ENCODE assay signal across 22 cellular contexts in genomic region chr20:58967652-58968429, GRCh38. TPM values are rescaled to one million over a fixed set of nuclear protein-coding genes. Genes with fewer than 3 reads are reported as not detected.
A peak's percentile ranks its signal among the peaks of the same experiment; 100 is the strongest.
DNase-seq lines count a peak whose midpoint lies in the region; FAIRE-seq and TF ChIP-seq lines count a peak whose summit lies in the region.
"Had no signal": no experiment of that assay in that cellular context is flagged by ENCODE, and none has a peak within 500 bp of the region (broad histone marks: within the 10 kb centered on the region; RNA-seq: fewer than 3 reads in every experiment).

No MANE protein-coding gene starts in this region.

- H3K4me1 ChIP-seq in iPS-15b (ENCODE audit: control insufficient read depth, insufficient read depth, low read length) (peaks cover 9% of the 10 kb centered on the region), vagina (no peaks in the 10 kb centered on the region)
- H3K4me1 ChIP-seq: BE2C had no signal

- no peaks in the 10 kb centered on the region for H3K4me1 Mint-ChIP-seq in activated T-helper 2 cell treated with anti-CD3 and anti-CD28 coated beads, Interferon-gamma antibody, Interleukin-2, Interleukin-4, amounts not matched to agents 10 μg/mL and 5 μg/mL and 100 μg/mL, durations not matched to agents 14 hours and 24 hours and 36 hours (ENCODE audit: low read depth)
- H3K4me1 Mint-ChIP-seq: CD4-positive, CD25-positive, alpha-beta regulatory T cell; CD8-positive, alpha-beta memory T cell had no signal

- H3K27me3 Mint-ChIP-seq in activated T-helper 2 cell treated with anti-CD3 and anti-CD28 coated beads, Interferon-gamma antibody, Interleukin-2, Interleukin-4, amounts not matched to agents 10 μg/mL and 5 μg/mL and 100 μg/mL, durations not matched to agents 14 hours and 24 hours and 36 hours (ENCODE audit: low read depth) = peaks cover 21% of the 10 kb centered on the region

- H3K36me3 ChIP-seq in iPS-15b (ENCODE audit: control insufficient read depth, insufficient read depth, low read length) (no peaks in the 10 kb centered on the region), vagina (no peaks in the 10 kb centered on the region)
- H3K36me3 ChIP-seq: BE2C had no signal

- no peaks in the 10 kb centered on the region for H3K36me3 Mint-ChIP-seq in activated T-helper 2 cell treated with anti-CD3 and anti-CD28 coated beads, Interferon-gamma antibody, Interleukin-2, Interleukin-4, amounts not matched to agents 10 μg/mL and 5 μg/mL and 100 μg/mL, durations not matched to agents 14 hours and 24 hours and 36 hours (ENCODE audit: low read depth)
- H3K36me3 Mint-ChIP-seq: CD4-positive, CD25-positive, alpha-beta regulatory T cell had no signal

- H3K4me3 Mint-ChIP-seq in activated T-helper 2 cell treated with anti-CD3 and anti-CD28 coated beads, Interferon-gamma antibody, Interleukin-2, Interleukin-4, amounts not matched to agents 10 μg/mL and 5 μg/mL and 100 μg/mL, durations not matched to agents 14 hours and 24 hours and 36 hours (ENCODE audit: low read depth) = no peak overlapping the region
- H3K4me3 Mint-ChIP-seq: CD4-positive, CD25-positive, alpha-beta regulatory T cell; CD8-positive, alpha-beta memory T cell; H9 had no signal

- TF ChIP-seq POLR2A in vagina (IDR thresholded peaks at IDR 0.05) = no peak

- FAIRE-seq in HTR-8/SVneo (lab: Jason Lieb, UNC) = peak; percentile 84
- FAIRE-seq: A204.1, G401.6, GM12891, GM19239 had no signal

- H3K9me3 ChIP-seq in iPS-15b (ENCODE audit: control insufficient read depth, insufficient read depth, low read length) (no peaks in the 10 kb centered on the region), vagina (no peaks in the 10 kb centered on the region)
- H3K9me3 ChIP-seq: BE2C had no signal

- H3K9ac ChIP-seq in iPS-15b (ENCODE audit: low read depth, low read length) = peak overlapping the region; percentile 37

- no peak overlapping the region for H3K27ac ChIP-seq in vagina
- no peak overlapping the region for H3K27ac ChIP-seq in coronary artery

- H3K4me3 ChIP-seq in iPS-15b (ENCODE audit: low read depth, low read length) (no peak overlapping the region), vagina (no peak overlapping the region), coronary artery (no peak overlapping the region)

- DNase-seq in HTR-8/SVneo (ENCODE audit: insufficient read length, low spot score) (no peak), vagina (ENCODE audit: extremely low spot score in 2 of 2) (peak; percentile 58 to 67), NCI-H345 (lab: John Stamatoyannopoulos, UW) (no peak), coronary artery (ENCODE audit: low spot score) (no peak), activated gamma-delta T cell treated with Interleukin-2 at 50 U/mL for 16 hours (no peak)
- peak; percentile 1 for DNase-seq in activated T-helper 2 cell treated with anti-CD3 and anti-CD28 coated beads, Interferon-gamma antibody, Interleukin-2, Interleukin-4, amounts not matched to agents 10 μg/mL and 5 μg/mL and 100 μg/mL, durations not matched to agents 14 hours and 24 hours and 36 hours (ENCODE audit: low spot score)
- DNase-seq: ACHN; BE2C; C1 segment of cervical spinal cord; CD4-positive, CD25-positive, alpha-beta regulatory T cell; CD8-positive, alpha-beta memory T cell; COR-L47; DMS 273 treated with DMSO at 0.1 percent for 48 hours; GOT3; H9; IMR-90; KBM-7 had no signal

- no peak overlapping the region for H3K27ac Mint-ChIP-seq in activated T-helper 2 cell treated with anti-CD3 and anti-CD28 coated beads, Interferon-gamma antibody, Interleukin-2, Interleukin-4, amounts not matched to agents 10 μg/mL and 5 μg/mL and 100 μg/mL, durations not matched to agents 14 hours and 24 hours and 36 hours
- H3K27ac Mint-ChIP-seq: CD8-positive, alpha-beta memory T cell had no signal

- TF ChIP-seq CTCF in vagina (IDR thresholded peaks at IDR 0.05) (no peak), coronary artery (IDR thresholded peaks at IDR 0.05) (no peak)

- H3K9me3 Mint-ChIP-seq in activated T-helper 2 cell treated with anti-CD3 and anti-CD28 coated beads, Interferon-gamma antibody, Interleukin-2, Interleukin-4, amounts not matched to agents 10 μg/mL and 5 μg/mL and 100 μg/mL, durations not matched to agents 14 hours and 24 hours and 36 hours = no peaks in the 10 kb centered on the region

- no peaks in the 10 kb centered on the region for H3K27me3 ChIP-seq in iPS-15b (ENCODE audit: control insufficient read depth, insufficient read depth, low read length)
- H3K27me3 ChIP-seq in vagina = no peaks in the 10 kb centered on the region
- H3K27me3 ChIP-seq: BE2C had no signal

- intact Hi-C loops in activated T-helper 2 cell treated with anti-CD3 and anti-CD28 coated beads, Interferon-gamma antibody, Interleukin-2, Interleukin-4, amounts not matched to agents 10 μg/mL and 5 μg/mL and 100 μg/mL, durations not matched to agents 14 hours and 24 hours and 36 hours (cut with micrococcal nuclease) = no loop called here
- intact Hi-C loops in vagina (cut with DNase I) = no loop called here

RNA-seq across cellular contexts. Expression of gene NELFCD, which starts 13.2 kb away (rescaled TPM):
- total RNA-seq in activated T-helper 2 cell treated with anti-CD3 and anti-CD28 coated beads, Interferon-gamma antibody, Interleukin-2, Interleukin-4, amounts not matched to agents 10 μg/mL and 5 μg/mL and 100 μg/mL, durations not matched to agents 14 hours and 24 hours and 36 hours = 111 and 113 TPM in 2 replicates
- total RNA-seq in vagina = 85.7 TPM

RNA-seq across cellular contexts. Expression of gene CTSZ, which starts 39.2 kb away (rescaled TPM):
- 62.0 and 66.1 TPM in 2 replicates for total RNA-seq in activated T-helper 2 cell treated with anti-CD3 and anti-CD28 coated beads, Interferon-gamma antibody, Interleukin-2, Interleukin-4, amounts not matched to agents 10 μg/mL and 5 μg/mL and 100 μg/mL, durations not matched to agents 14 hours and 24 hours and 36 hours
- 128 TPM for total RNA-seq in vagina

RNA-seq across cellular contexts. Expression of gene TUBB1, which starts 51.4 kb away (rescaled TPM):
- not detected in 2 replicates for total RNA-seq in activated T-helper 2 cell treated with anti-CD3 and anti-CD28 coated beads, Interferon-gamma antibody, Interleukin-2, Interleukin-4, amounts not matched to agents 10 μg/mL and 5 μg/mL and 100 μg/mL, durations not matched to agents 14 hours and 24 hours and 36 hours
- not detected for total RNA-seq in vagina
- total RNA-seq: CD8-positive, alpha-beta memory T cell; H9; IMR-90 had no signal

Comparison
In these comparisons a context has a peak if more than half of its experiments do, and no peak if none do; other contexts are left out.
1. DNase-seq: peak in activated T-helper 2 cell treated with anti-CD3 and anti-CD28 coated beads, Interferon-gamma antibody, Interleukin-2, Interleukin-4, amounts not matched to agents 10 μg/mL and 5 μg/mL and 100 μg/mL, durations not matched to agents 14 hours and 24 hours and 36 hours (single experiment) and vagina (2 of 2); none in HTR-8/SVneo (single experiment), NCI-H345 (single experiment), coronary artery (single experiment) and activated gamma-delta T cell treated with Interleukin-2 at 50 U/mL for 16 hours (single experiment).